In the genomic region with DNA sequence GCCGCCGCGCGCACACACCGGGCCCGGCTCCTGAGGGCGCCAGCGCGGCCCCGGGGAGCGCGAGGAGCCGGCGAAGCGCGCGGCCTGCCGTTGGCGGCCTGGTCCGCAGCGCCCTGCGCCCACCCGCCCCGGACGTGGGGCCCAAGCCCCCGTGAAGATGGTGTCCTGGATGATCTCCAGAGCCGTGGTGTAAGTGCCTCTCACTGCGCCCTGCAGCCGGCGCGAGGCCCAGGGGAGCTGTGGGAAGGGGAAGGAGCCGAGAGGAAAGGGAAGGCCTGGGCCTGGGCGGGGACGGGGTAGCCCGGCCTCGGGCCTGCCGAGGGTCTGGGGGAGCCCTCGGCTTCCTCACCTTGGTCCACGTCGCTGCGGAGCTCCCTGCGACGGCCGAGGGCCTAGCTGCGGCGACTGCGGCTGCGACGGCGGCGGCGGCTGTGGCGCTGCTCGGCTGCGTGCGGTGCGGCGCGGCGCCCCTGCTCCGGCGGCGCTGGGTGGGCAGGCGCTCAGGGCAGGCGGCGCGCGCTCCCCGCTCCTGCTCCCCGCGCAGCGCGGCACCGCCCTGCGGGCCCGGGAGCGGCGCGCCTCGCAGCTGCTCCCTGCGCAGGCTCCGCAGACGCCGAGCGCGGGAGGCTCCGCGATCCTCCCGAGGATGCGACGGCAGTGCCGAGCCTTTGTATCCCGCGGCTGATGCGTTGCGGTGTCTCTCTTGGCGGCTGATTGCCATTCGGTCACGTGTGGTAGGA, we compare ENCODE assay signal across 8 cellular contexts. TPM values are rescaled to one million over a fixed set of nuclear protein-coding genes. Genes with fewer than 3 reads are reported as not detected.
A peak's percentile ranks its signal among the peaks of the same experiment; 100 is the strongest.
DNase-seq lines count a peak whose midpoint lies in the region; ATAC-seq and TF ChIP-seq lines count a peak whose summit lies in the region.

REEP3 (plus strand) TSS at position 13 of the 740 bp plus-strand sequence; CDS start at position 158, 145 bp downstream.

- ATAC-seq in HG02798 (IDR thresholded peaks at IDR 0.05; ENCODE audit: poor library complexity, unreplicated experiment): peak; percentile 71

- DNase-seq in SIG-M5 treated with dmso at 0.1 percent for 504 hours (lab: John Stamatoyannopoulos, UW; ENCODE audit: unreplicated experiment): peak; percentile 67
- no peak for DNase-seq in SIG-M5 (lab: John Stamatoyannopoulos, UW)
- DNase-seq in NCI-H1694 (lab: John Stamatoyannopoulos, UW): peak; percentile 16
- DNase-seq in activated CD4-positive, CD25-positive, alpha-beta regulatory T cell treated with anti-CD3 and anti-CD28 coated beads, Interleukin-2, amount 50 U/mL, for 72 hours: peak; percentile 71
- DNase-seq in chondrocyte (ENCODE audit: low spot score): no peak
- DNase-seq in kidney tubule cell (ENCODE audit: low spot score): peak; percentile 79
- DNase-seq in stimulated activated CD4-positive, alpha-beta T cell treated with anti-CD3 and anti-CD28 coated beads, Interleukin-15, amount 100 ng/mL, for 48 hours (ENCODE audit: low read depth in 2 of 2): peak; percentile 23 to 35

- peaks cover 9% of the 10 kb centered on the region for H3K9me3 Mint-ChIP-seq in chondrocyte (ENCODE audit: low read depth)

- peak within 1 kb of the TSS; percentile 94 for H3K27ac Mint-ChIP-seq in chondrocyte (ENCODE audit: unreplicated experiment)

- H3K27me3 Mint-ChIP-seq in chondrocyte (ENCODE audit: low read depth): no peaks in the 10 kb centered on the region

- H3K4me1 Mint-ChIP-seq in chondrocyte (ENCODE audit: low read depth): peaks cover 67% of the 10 kb centered on the region

- H3K36me3 Mint-ChIP-seq in chondrocyte (ENCODE audit: low read depth): peaks cover 6% of the 10 kb centered on the region

- TF ChIP-seq CTCF in chondrocyte (IDR thresholded peaks at IDR 0.05): no peak

- peak within 1 kb of the TSS; percentile 84 for H3K4me3 Mint-ChIP-seq in chondrocyte (ENCODE audit: unreplicated experiment)

RNA-seq across cellular contexts. Expression of gene REEP3, which starts in this region (rescaled TPM):
- 77.8 to 80.6 TPM (median 78.3 TPM) in 3 replicates for total RNA-seq in chondrocyte

Comparison
In these comparisons a context has a peak if more than half of its experiments do, and no peak if none do; other contexts are left out.
1. DNase-seq: peak in SIG-M5 treated with dmso at 0.1 percent for 504 hours (single experiment), NCI-H1694 (single experiment), activated CD4-positive, CD25-positive, alpha-beta regulatory T cell treated with anti-CD3 and anti-CD28 coated beads, Interleukin-2, amount 50 U/mL, for 72 hours (single experiment), kidney tubule cell (single experiment) and stimulated activated CD4-positive, alpha-beta T cell treated with anti-CD3 and anti-CD28 coated beads, Interleukin-15, amount 100 ng/mL, for 48 hours (2 of 2); none in SIG-M5 (single experiment) and chondrocyte (single experiment).